19 cellular contexts compared by ENCODE assay signal in genomic region chr5:116480894-116481510, GRCh38.
DNase-seq lines count a peak whose midpoint lies in the region; ATAC-seq and TF ChIP-seq lines count a peak whose summit lies in the region.
"Had no signal": no experiment of that assay in that cellular context is flagged by ENCODE, and none has a peak within 500 bp of the region (broad histone marks: within the 10 kb centered on the region; RNA-seq: fewer than 3 reads in every experiment).

No MANE protein-coding gene starts in this region.

- no peak overlapping the region for H2AFZ ChIP-seq in mesenchymal stem cell (ENCODE audit: low read depth, low read length)

- no peak overlapping the region for H2BK120ac ChIP-seq in mesenchymal stem cell (ENCODE audit: low read depth, low read length)

- H3K36me3 Mint-ChIP-seq in endothelial cell (ENCODE audit: low read depth, unreplicated experiment), result peaks cover 63% of the 10 kb centered on the region

- H2BK15ac ChIP-seq in mesenchymal stem cell (ENCODE audit: low read depth, poor library complexity, severe bottlenecking), result no peak overlapping the region

- no peak overlapping the region for H3K18ac ChIP-seq in mesenchymal stem cell (ENCODE audit: low read depth in 1 of 2, low read length in 2 of 2)

- H3K14ac ChIP-seq in mesenchymal stem cell (ENCODE audit: low read length in 2 of 2), result no peak overlapping the region

- no peaks in the 10 kb centered on the region for H3K4me1 ChIP-seq in HUES64 (ENCODE audit: insufficient read depth, low read length)
- H3K4me1 ChIP-seq in mesenchymal stem cell (ENCODE audit: control insufficient read depth, insufficient read depth, low read depth, low read length), result no peaks in the 10 kb centered on the region
- H3K4me1 ChIP-seq: Peyer's patch had no signal

- H3K27me3 Mint-ChIP-seq in endothelial cell (ENCODE audit: unreplicated experiment), result peaks cover 6% of the 10 kb centered on the region

- peaks cover 20% of the 10 kb centered on the region for H3K4me1 Mint-ChIP-seq in endothelial cell (ENCODE audit: unreplicated experiment)

- ATAC-seq in esophagus mucosa, result no peak
- ATAC-seq in HG03039 (IDR thresholded peaks at IDR 0.05; ENCODE audit: unreplicated experiment), result no peak
- ATAC-seq: CD8-positive, alpha-beta T cell had no signal

- H2AK5ac ChIP-seq in mesenchymal stem cell (ENCODE audit: low read length, severe bottlenecking), result no peak overlapping the region

- DNase-seq in endothelial cell (ENCODE audit: low spot score), result no peak
- DNase-seq in mesenchymal stem cell, result peak; percentile 6
- DNase-seq in foreskin fibroblast, result no peak
- DNase-seq in glomerular visceral epithelial cell (ENCODE audit: extremely low spot score), result no peak
- DNase-seq: CD8-positive, alpha-beta T cell; DMS153; GDM1; HCEC 1CT; IMR-90; NCI-H1105 treated with DMSO at 0.1 percent for 48 hours; NCI-H2029 treated with DMSO at 0.1 percent for 48 hours; NCI-H2171 treated with DMSO at 0.1 percent for 48 hours; NCI-H526; Peyer's patch; SJCRH30 had no signal

- H3K9ac ChIP-seq in HUES64 (ENCODE audit: low read depth, low read length), result no peak overlapping the region
- H3K9ac ChIP-seq in mesenchymal stem cell (ENCODE audit: low read length), result no peak overlapping the region
- H3K9ac ChIP-seq: KMS-11 had no signal

- no peak overlapping the region for H2BK12ac ChIP-seq in mesenchymal stem cell (ENCODE audit: low read length in 2 of 2)

- no peak overlapping the region for H3K23ac ChIP-seq in mesenchymal stem cell (ENCODE audit: low read length in 2 of 2)

- H3K79me1 ChIP-seq in mesenchymal stem cell (replicated peaks; ENCODE audit: low read length, poor library complexity, severe bottlenecking), result no peaks in the 10 kb centered on the region

- no peak overlapping the region for H3K4me3 ChIP-seq in HUES64 (ENCODE audit: low read length)
- no peak overlapping the region for H3K4me3 ChIP-seq in mesenchymal stem cell (ENCODE audit: insufficient read depth in 1 of 2, low read depth in 1 of 2, low read length in 2 of 2)
- no peak overlapping the region for H3K4me3 ChIP-seq in foreskin fibroblast (ENCODE audit: low read depth in 1 of 2, low read length in 2 of 2)
- H3K4me3 ChIP-seq: Peyer's patch, SJCRH30 had no signal

- H3K9me3 Mint-ChIP-seq in endothelial cell (ENCODE audit: unreplicated experiment), result no peaks in the 10 kb centered on the region

- WGBS in HUES64, result 90% methylated on average over 3 of the region's 5 CpGs
- WGBS in mesenchymal stem cell, result 97% methylated on average over 2 of the region's 5 CpGs

- H3K27ac Mint-ChIP-seq in endothelial cell (ENCODE audit: unreplicated experiment), result peak overlapping the region; percentile 80
- H3K27ac Mint-ChIP-seq: CD8-positive, alpha-beta T cell had no signal

- H2BK5ac ChIP-seq in mesenchymal stem cell (ENCODE audit: low read depth, low read length, poor library complexity, severe bottlenecking), result no peak overlapping the region

- TF ChIP-seq CTCF in endothelial cell (IDR thresholded peaks at IDR 0.05; ENCODE audit: unreplicated experiment), result no peak
- TF ChIP-seq CTCF in foreskin fibroblast (IDR thresholded peaks at IDR 0.05; ENCODE audit: low read depth, low read length), result no peak

- H3K4ac ChIP-seq in mesenchymal stem cell (ENCODE audit: low read depth in 1 of 2, low read length in 2 of 2), result no peak overlapping the region

- no peaks in the 10 kb centered on the region for H3K27me3 ChIP-seq in HUES64 (ENCODE audit: insufficient read depth, low read length)
- no peaks in the 10 kb centered on the region for H3K27me3 ChIP-seq in mesenchymal stem cell (ENCODE audit: control insufficient read depth in 1 of 2, insufficient read depth in 1 of 2, low read length in 2 of 2)
- H3K27me3 ChIP-seq: Peyer's patch, SJCRH30 had no signal

- no peak overlapping the region for H4K91ac ChIP-seq in mesenchymal stem cell (ENCODE audit: low read length)

- H3K9me3 ChIP-seq in HUES64 (ENCODE audit: insufficient read depth, low read depth, low read length), result no peaks in the 10 kb centered on the region; the same call in 1 of the 2 replicates
- H3K9me3 ChIP-seq in mesenchymal stem cell (ENCODE audit: control insufficient read depth, low read length), result peaks cover 16% of the 10 kb centered on the region
- H3K9me3 ChIP-seq: Peyer's patch had no signal

- H3K27ac ChIP-seq in HUES64 (ENCODE audit: low read depth, low read length) (peak overlapping the region; percentile 19; the same call in 1 of the 2 replicates), mesenchymal stem cell (ENCODE audit: low read length, poor library complexity, severe bottlenecking) (no peak overlapping the region)
- H3K27ac ChIP-seq: KMS-11, Peyer's patch, SJCRH30 had no signal

- H3K4me2 ChIP-seq in mesenchymal stem cell (ENCODE audit: low read length, poor library complexity, severe bottlenecking), result no peak overlapping the region
- H3K4me2 ChIP-seq: KMS-11 had no signal

- peak overlapping the region; percentile 52 for H3K4me3 Mint-ChIP-seq in endothelial cell (ENCODE audit: unreplicated experiment)
- H3K4me3 Mint-ChIP-seq: CD8-positive, alpha-beta T cell had no signal

- H4K8ac ChIP-seq in mesenchymal stem cell (ENCODE audit: low read length), result no peak overlapping the region

- H3K36me3 ChIP-seq in HUES64 (ENCODE audit: insufficient read depth, low read length), result peaks cover 100% of the 10 kb centered on the region
- peaks cover 0 to 8% of the 10 kb centered on the region in 2 experiments for H3K36me3 ChIP-seq in mesenchymal stem cell (ENCODE audit: control insufficient read depth in 1 of 2, insufficient read depth in 2 of 2, low read depth in 1 of 2, low read length in 2 of 2)
